15 cellular contexts compared by ENCODE assay signal in the genomic region with DNA sequence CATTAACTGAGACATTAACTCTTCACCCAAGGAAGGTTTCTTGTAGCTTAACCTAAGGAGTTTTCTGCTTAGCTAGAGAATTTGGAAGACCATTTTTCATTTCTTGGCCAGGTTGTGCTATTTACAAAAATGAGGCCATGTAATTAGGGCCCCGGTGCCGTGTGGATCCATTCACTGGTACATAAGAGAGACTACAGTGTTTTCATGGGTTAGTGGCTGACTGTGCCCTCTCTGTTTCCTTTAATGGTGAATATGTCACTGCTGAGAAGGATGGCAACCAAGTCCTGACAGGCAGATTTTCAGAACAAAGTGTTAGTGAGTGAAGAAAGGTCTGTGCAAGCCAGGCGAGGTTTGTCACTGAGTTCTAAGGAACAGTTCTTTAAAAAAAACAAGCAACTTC. TPM values are rescaled to one million over a fixed set of nuclear protein-coding genes. Genes with fewer than 3 reads are reported as not detected.
A peak's percentile ranks its signal among the peaks of the same experiment; 100 is the strongest.
DNase-seq lines count a peak whose midpoint lies in the region; TF ChIP-seq lines count a peak whose summit lies in the region.
"Had no signal": no experiment of that assay in that cellular context is flagged by ENCODE, and none has a peak within 500 bp of the region (broad histone marks: within the 10 kb centered on the region; RNA-seq: fewer than 3 reads in every experiment).

No MANE protein-coding gene starts in this region.

- H3K9ac ChIP-seq in H9 (ENCODE audit: extremely low read depth, insufficient read length, low read length): no peak overlapping the region

- peaks cover 6 to 26% (median 18%) of the 10 kb centered on the region in 3 experiments; a peak in 6 of 7 replicates for H3K36me3 Mint-ChIP-seq in H9 (ENCODE audit: insufficient read depth in 1 of 3, low read depth in 3 of 3)
- H3K36me3 Mint-ChIP-seq: CD14-positive monocyte; CD8-positive, alpha-beta T cell had no signal

- H3K27me3 Mint-ChIP-seq in H9 (ENCODE audit: low read depth): no peaks in the 10 kb centered on the region

- H2BK12ac ChIP-seq in H9 (ENCODE audit: insufficient read length, low read depth, low read length): no peak overlapping the region

- H2BK15ac ChIP-seq in H9 (ENCODE audit: low read depth, low read length): no peak overlapping the region

- H3K27me3 ChIP-seq in H9 (ENCODE audit: insufficient read depth, low read length): no peaks in the 10 kb centered on the region

- no peak overlapping the region for H2BK120ac ChIP-seq in H9 (ENCODE audit: low read depth, low read length, poor library complexity, severe bottlenecking)

- no peak for TF ChIP-seq CTCF in H9 (conservative IDR thresholded peaks at IDR 0.05)

- H3K79me1 ChIP-seq in H9 (ENCODE audit: insufficient read depth, low read depth, low read length, poor library complexity, severe bottlenecking): no peaks in the 10 kb centered on the region

- H3K4me2 ChIP-seq in H9 (ENCODE audit: insufficient read depth, insufficient read length, low read length): no peak overlapping the region
- H3K4me2 ChIP-seq: GM23338 had no signal

- H3K4me3 Mint-ChIP-seq in H9: no peak overlapping the region
- H3K4me3 Mint-ChIP-seq: CD14-positive monocyte; CD8-positive, alpha-beta T cell; GM23338 had no signal

- no peak overlapping the region for H2BK5ac ChIP-seq in H9 (ENCODE audit: insufficient read length, low read length)

- no peak for DNase-seq in H9
- DNase-seq in midbrain (lab: John Stamatoyannopoulos, UW): peak; percentile 41
- DNase-seq in superior temporal gyrus (ENCODE audit: extremely low spot score): peak; percentile 59
- no peak for DNase-seq in NAMALWA (ENCODE audit: low spot score)
- DNase-seq in NCI-H446 treated with DMSO at 0.1 percent for 48 hours (lab: John Stamatoyannopoulos, UW): no peak
- DNase-seq in COLO668 (lab: John Stamatoyannopoulos, UW; ENCODE audit: unreplicated experiment): no peak
- DNase-seq: CD8-positive, alpha-beta T cell; DMS53; GF-D8 had no signal

- H3K9me3 ChIP-seq in H9 (ENCODE audit: control insufficient read depth, low read depth, low read length): no peaks in the 10 kb centered on the region
- H3K9me3 ChIP-seq: HAP-1 had no signal

- no peaks in the 10 kb centered on the region for H4K20me1 ChIP-seq in H9 (ENCODE audit: control insufficient read depth, insufficient read depth, insufficient read length)

- H3K56ac ChIP-seq in H9 (ENCODE audit: insufficient read length, low read depth, low read length): no peak overlapping the region

- no peak overlapping the region for H4K5ac ChIP-seq in H9 (ENCODE audit: insufficient read length, low read depth, low read length)

- no peak overlapping the region for H3K14ac ChIP-seq in H9 (ENCODE audit: insufficient read depth, low read length)

- H2AK5ac ChIP-seq in H9 (ENCODE audit: insufficient read length, low read length): no peak overlapping the region

- H3K79me2 ChIP-seq in H9 (ENCODE audit: insufficient read depth, low read length): no peaks in the 10 kb centered on the region

- H3K9me3 Mint-ChIP-seq in H9: peaks cover 7 to 9% of the 10 kb centered on the region in 2 experiments; a peak in 4 of 5 replicates
- H3K9me3 Mint-ChIP-seq: CD14-positive monocyte; CD8-positive, alpha-beta T cell had no signal

- H3K18ac ChIP-seq in H9 (ENCODE audit: insufficient read length, low read depth, low read length): no peak overlapping the region

- no peak overlapping the region for H3T11ph ChIP-seq in H9 (ENCODE audit: low read length)

- H2BK20ac ChIP-seq in H9 (ENCODE audit: low read depth, low read length, poor library complexity, severe bottlenecking): no peak overlapping the region

- no CpG with 5 or more reads among the region's 3 CpGs for WGBS in H9 (ENCODE audit: extremely low coverage, insufficient read length, low lambda C conversion rate)

- H3K4ac ChIP-seq in H9 (ENCODE audit: low read depth, low read length): no peak overlapping the region

- no peak overlapping the region for H3K23ac ChIP-seq in H9 (ENCODE audit: insufficient read length, low read depth, low read length)

- H4K8ac ChIP-seq in H9 (replicated peaks; ENCODE audit: insufficient read length, low read depth, low read length): no peak overlapping the region

- peaks cover 54 to 62% of the 10 kb centered on the region in 2 experiments for H3K4me1 Mint-ChIP-seq in H9
- H3K4me1 Mint-ChIP-seq: CD14-positive monocyte had no signal

- H3K27ac Mint-ChIP-seq in H9: peak overlapping the region in 2 of 3 experiments; percentile 11 to 46; a peak in 1 of 7 replicates
- H3K27ac Mint-ChIP-seq: CD14-positive monocyte; CD8-positive, alpha-beta T cell had no signal

- H2AFZ ChIP-seq in H9 (ENCODE audit: low read length): no peak overlapping the region
- H2AFZ ChIP-seq: GM23338 had no signal

- H3K23me2 ChIP-seq in H9 (ENCODE audit: insufficient read length, low read depth, low read length, poor library complexity, severe bottlenecking): no peaks in the 10 kb centered on the region

- no peak overlapping the region for H3K27ac ChIP-seq in H9 (ENCODE audit: insufficient read length, low read depth, low read length)
- peak overlapping the region; percentile 94 for H3K27ac ChIP-seq in cingulate gyrus (ENCODE audit: low read depth, low read length)
- H3K27ac ChIP-seq: 22Rv1 had no signal

- H3K4me1 ChIP-seq in H9 (ENCODE audit: insufficient read depth, low read length): peaks cover 9% of the 10 kb centered on the region
- H3K4me1 ChIP-seq: HAP-1 had no signal

- H4K91ac ChIP-seq in H9 (ENCODE audit: insufficient read length, low read depth, low read length): no peak overlapping the region

RNA-seq across cellular contexts. Expression of gene MEGF10, which starts 15.4 kb away (rescaled TPM):
- 36.5 and 38.5 TPM in 2 replicates for total RNA-seq in H9 (2021)
- total RNA-seq: CD8-positive, alpha-beta T cell; HepG2 had no signal

Comparison
In these comparisons a context has a peak if more than half of its experiments do, and no peak if none do; other contexts are left out.
1. DNase-seq: peak in midbrain (single experiment) and superior temporal gyrus (single experiment); none in H9 (single experiment), NAMALWA (single experiment), NCI-H446 treated with DMSO at 0.1 percent for 48 hours (single experiment) and COLO668 (single experiment).